In genomic region chr7:21887353-21887752, GRCh38 we compare ENCODE assay signal across 31 cellular contexts.
"Had no signal": no experiment of that assay in that cellular context is flagged by ENCODE, and none has a peak within 500 bp of the region (broad histone marks: within the 10 kb centered on the region; RNA-seq: fewer than 3 reads in every experiment).

No MANE protein-coding gene starts in this region.

- H3K27me3 ChIP-seq: ascending aorta, cardiac muscle cell had no signal

- H3K4me3 ChIP-seq: ascending aorta, cardiac muscle cell had no signal

- ATAC-seq: activated CD4-positive, alpha-beta T cell treated with anti-CD3 and anti-CD28 coated beads for 36 hours; activated CD4-positive, CD25-positive, alpha-beta regulatory T cell treated with anti-CD3 and anti-CD28 coated beads, Interleukin-2, amount 50 U/mL, for 24 hours; activated CD8-positive, alpha-beta memory T cell treated with anti-CD3 and anti-CD28 coated beads, Interleukin-2, amount 10 ng/mL, durations not matched to agents 7 days and 5 days; activated CD8-positive, alpha-beta T cell treated with anti-CD3 and anti-CD28 coated beads, Interleukin-2, amount 10 ng/mL, durations not matched to agents 7 days and 5 days; activated naive CD8-positive, alpha-beta T cell treated with anti-CD3 and anti-CD28 coated beads, Interleukin-2, amount 50 U/mL, for 24 hours had no signal

- DNase-seq: activated CD4-positive, alpha-beta memory T cell treated with anti-CD3 and anti-CD28 coated beads, Interleukin-2, amount 10 ng/mL, durations not matched to agents 7 days and 5 days; activated CD4-positive, alpha-beta T cell treated with anti-CD3 and anti-CD28 coated beads for 1 hour; activated CD4-positive, alpha-beta T cell treated with anti-CD3 and anti-CD28 coated beads for 36 hours; activated CD4-positive, alpha-beta T cell treated with anti-CD3 and anti-CD28 coated beads for 48 hours; activated CD4-positive, alpha-beta T cell treated with anti-CD3 and anti-CD28 coated beads, Interleukin-2, amount 10 ng/mL, durations not matched to agents 7 days and 5 days; activated CD4-positive, alpha-beta T cell treated with anti-CD3 and anti-CD28 coated beads, Interleukin-2, amount 50 U/mL, for 48 hours; activated CD4-positive, CD25-positive, alpha-beta regulatory T cell; activated CD8-positive, alpha-beta memory T cell treated with anti-CD3 and anti-CD28 coated beads for 24 hours; activated CD8-positive, alpha-beta memory T cell treated with anti-CD3 and anti-CD28 coated beads, Interleukin-2, amount 10 ng/mL, durations not matched to agents 7 days and 5 days; activated CD8-positive, alpha-beta memory T cell treated with anti-CD3 and anti-CD28 coated beads, Interleukin-2, amount 50 U/mL, for 48 hours; activated CD8-positive, alpha-beta T cell treated with anti-CD3 and anti-CD28 coated beads, Interleukin-2, amount 10 ng/mL, durations not matched to agents 7 days and 5 days; activated effector memory CD4-positive, alpha-beta T cell treated with Interleukin-2 at 50 U/mL for 16 hours; activated gamma-delta T cell; activated naive CD4-positive, alpha-beta T cell treated with anti-CD3 and anti-CD28 coated beads, Interleukin-2, amount 10 ng/mL, durations not matched to agents 7 days and 5 days; activated naive CD4-positive, alpha-beta T cell treated with Interleukin-2 at 50 U/mL for 16 hours; activated naive CD8-positive, alpha-beta T cell treated with anti-CD3 and anti-CD28 coated beads, Interleukin-2, amount 10 ng/mL, durations not matched to agents 7 days and 5 days; activated naive CD8-positive, alpha-beta T cell treated with anti-CD3 and anti-CD28 coated beads, Interleukin-2, amount 50 U/mL, for 24 hours; activated T-cell treated with anti-CD3 and anti-CD28 coated beads, Interleukin-2, amount 50 U/mL, for 24 hours; activated T-cell treated with anti-CD3 and anti-CD28 coated beads, Interleukin-2, amount 50 U/mL, for 48 hours; amygdala; anterior cingulate cortex; caudate nucleus; cerebellar nuclear complex; T-helper 2 cell; T-helper 9 cell; WERI-Rb-1 had no signal

- H3K4me1 ChIP-seq: ascending aorta had no signal

- FAIRE-seq: bronchial epithelial cell, TTC549 had no signal

- H3K27ac ChIP-seq: ascending aorta, cardiac muscle cell, WERI-Rb-1 had no signal

- H3K36me3 ChIP-seq: ascending aorta, cardiac muscle cell, WERI-Rb-1 had no signal

- H3K9me3 ChIP-seq: ascending aorta had no signal
